29 cellular contexts compared by ENCODE assay signal in genomic region chr3:186668426-186668825, GRCh38. TPM values are rescaled to one million over a fixed set of nuclear protein-coding genes. Genes with fewer than 3 reads are reported as not detected.
"Had no signal": no experiment of that assay in that cellular context is flagged by ENCODE, and none has a peak within 500 bp of the region (broad histone marks: within the 10 kb centered on the region; RNA-seq: fewer than 3 reads in every experiment).

No MANE protein-coding gene starts in this region.

- H3K4me1 Mint-ChIP-seq: stimulated activated naive B cell treated with anti-CD40 and anti-IgM and Interleukin-4, amounts not matched to agents 10 μg/mL and 1 μg/mL and 100 μg/mL, for 72 hours had no signal

- H3K27ac Mint-ChIP-seq: naive thymus-derived CD8-positive, alpha-beta T cell; stimulated activated naive B cell treated with anti-CD40 and anti-IgM and Interleukin-4, amounts not matched to agents 10 μg/mL and 1 μg/mL and 100 μg/mL, for 72 hours had no signal

- H2AFZ ChIP-seq: hepatocyte had no signal

- ATAC-seq: left colon; left ventricle myocardium superior; mucosa of descending colon; naive thymus-derived CD8-positive, alpha-beta T cell; psoas muscle; sciatic nerve; stimulated activated naive B cell treated with anti-CD40 and anti-IgM and Interleukin-4, amounts not matched to agents 10 μg/mL and 1 μg/mL and 100 μg/mL, for 72 hours; stimulated activated naive CD8-positive, alpha-beta T cell treated with anti-CD3 and anti-CD28 coated beads, Interleukin-15, amount 100 ng/mL, for 72 hours; upper lobe of right lung had no signal

- H3K9me3 Mint-ChIP-seq: naive thymus-derived CD8-positive, alpha-beta T cell; stimulated activated naive B cell treated with anti-CD40 and anti-IgM and Interleukin-4, amounts not matched to agents 10 μg/mL and 1 μg/mL and 100 μg/mL, for 72 hours; stimulated activated naive CD8-positive, alpha-beta T cell treated with anti-CD3 and anti-CD28 coated beads, Interleukin-15, amount 100 ng/mL, for 72 hours had no signal

- DNase-seq: dermis blood vessel endothelial cell; foreskin melanocyte; head of caudate nucleus; kidney; left colon; left ventricle myocardium superior; mucosa of descending colon; naive thymus-derived CD8-positive, alpha-beta T cell; psoas muscle; retina; spleen; stimulated activated CD4-positive, alpha-beta T cell treated with anti-CD3 and anti-CD28 coated beads, Interleukin-15, amount 100 ng/mL, for 24 hours; stimulated activated CD4-positive, alpha-beta T cell treated with anti-CD3 and anti-CD28 coated beads, Interleukin-1b, Interleukin-23, amount 100 ng/mL, for 48 hours; stimulated activated CD4-positive, alpha-beta T cell treated with anti-CD3 and anti-CD28 coated beads, Interleukin-4, amount 100 ng/mL, for 24 hours; stimulated activated naive B cell treated with anti-CD40 and anti-IgM and Interleukin-4, amounts not matched to agents 10 μg/mL and 1 μg/mL and 100 μg/mL, for 72 hours; stimulated activated naive CD8-positive, alpha-beta T cell treated with anti-CD3 and anti-CD28 coated beads, Interleukin-15, amount 100 ng/mL, for 72 hours; testis; upper lobe of right lung had no signal

- H3K27me3 ChIP-seq: hepatocyte, testis, tibial nerve, vagina had no signal

- H3K9me3 ChIP-seq: mucosa of descending colon, neutrophil, psoas muscle, spleen, testis, tibial nerve, upper lobe of right lung, vagina had no signal

- H3K4me1 ChIP-seq: psoas muscle, spleen, testis, tibial nerve, upper lobe of right lung, vagina had no signal

- H3K27ac ChIP-seq: hepatocyte, neutrophil, psoas muscle, spleen, testis, tibial nerve, upper lobe of right lung, vagina had no signal

- H3K4me3 ChIP-seq: hepatocyte, mucosa of descending colon, psoas muscle, spleen, testis, tibial nerve, upper lobe of right lung, vagina had no signal

- H3K36me3 ChIP-seq: neutrophil, spleen, tibial nerve, upper lobe of right lung, vagina had no signal

- H3K36me3 Mint-ChIP-seq: naive thymus-derived CD8-positive, alpha-beta T cell; stimulated activated naive B cell treated with anti-CD40 and anti-IgM and Interleukin-4, amounts not matched to agents 10 μg/mL and 1 μg/mL and 100 μg/mL, for 72 hours had no signal

- FAIRE-seq: kidney had no signal

- H3K79me2 ChIP-seq: hepatocyte had no signal

- H3K4me3 Mint-ChIP-seq: naive thymus-derived CD8-positive, alpha-beta T cell; stimulated activated naive B cell treated with anti-CD40 and anti-IgM and Interleukin-4, amounts not matched to agents 10 μg/mL and 1 μg/mL and 100 μg/mL, for 72 hours; stimulated activated naive CD8-positive, alpha-beta T cell treated with anti-CD3 and anti-CD28 coated beads, Interleukin-15, amount 100 ng/mL, for 72 hours had no signal

- H3K4me2 ChIP-seq: hepatocyte had no signal

RNA-seq across cellular contexts. Expression of gene HRG, which starts 2.6 kb away (rescaled TPM):
- total RNA-seq: dermis blood vessel endothelial cell; left colon; left ventricle myocardium superior; lung microvascular endothelial cell; mucosa of descending colon; naive thymus-derived CD8-positive, alpha-beta T cell; osteoblast; psoas muscle; sciatic nerve; skeletal muscle tissue; spleen; subcutaneous adipose tissue; testis; tibial nerve; upper lobe of right lung had no signal
- polyA plus RNA-seq: naive thymus-derived CD8-positive, alpha-beta T cell; neural cell; psoas muscle; spleen had no signal

RNA-seq across cellular contexts. Expression of gene FETUB, which starts 28.2 kb away (rescaled TPM):
- total RNA-seq: dermis blood vessel endothelial cell; kidney; left colon; left ventricle myocardium superior; lung microvascular endothelial cell; mucosa of descending colon; naive thymus-derived CD8-positive, alpha-beta T cell; osteoblast; psoas muscle; sciatic nerve; skeletal muscle tissue; spleen; subcutaneous adipose tissue; tibial nerve; upper lobe of right lung had no signal
- polyA plus RNA-seq: naive thymus-derived CD8-positive, alpha-beta T cell; neural cell; psoas muscle; spleen had no signal

RNA-seq across cellular contexts. Expression of gene KNG1, which starts 48.7 kb away (rescaled TPM):
- total RNA-seq: dermis blood vessel endothelial cell; lung microvascular endothelial cell; naive thymus-derived CD8-positive, alpha-beta T cell; osteoblast; sciatic nerve; subcutaneous adipose tissue; tibial nerve; vagina had no signal
- polyA plus RNA-seq: esophagus, neural cell, psoas muscle, spleen had no signal

RNA-seq across cellular contexts. Expression of gene AHSG, which starts 55.6 kb away (rescaled TPM):
- total RNA-seq: dermis blood vessel endothelial cell; kidney; left colon; left ventricle myocardium superior; lung microvascular endothelial cell; mucosa of descending colon; naive thymus-derived CD8-positive, alpha-beta T cell; osteoblast; psoas muscle; sciatic nerve; subcutaneous adipose tissue; tibial nerve; upper lobe of right lung; vagina had no signal
- polyA plus RNA-seq: naive thymus-derived CD8-positive, alpha-beta T cell; psoas muscle; spleen had no signal
